Comparison of ENCODE assay signal across 21 cellular contexts in the genomic region with DNA sequence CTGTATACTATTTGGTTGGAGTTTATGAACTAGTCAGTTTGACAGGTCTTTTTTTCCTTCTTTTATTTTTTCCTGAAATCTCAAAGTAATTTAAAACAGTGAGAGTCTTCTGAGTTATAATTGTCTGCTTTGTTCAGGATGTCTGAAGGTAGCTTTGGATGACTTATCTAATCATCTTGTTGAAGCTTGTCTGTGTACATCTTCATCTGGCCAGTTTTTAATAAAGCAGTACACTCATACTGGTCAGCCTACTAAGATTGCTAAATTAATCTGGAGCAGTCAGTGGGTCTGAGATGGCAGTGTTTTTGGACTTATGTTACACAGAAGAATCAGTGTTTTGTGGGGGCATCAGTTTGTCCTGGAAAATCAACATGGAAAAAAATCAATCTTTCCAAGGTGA.
DNase-seq lines count a peak whose midpoint lies in the region; ATAC-seq and TF ChIP-seq lines count a peak whose summit lies in the region.
"Had no signal": no experiment of that assay in that cellular context is flagged by ENCODE, and none has a peak within 500 bp of the region (broad histone marks: within the 10 kb centered on the region; RNA-seq: fewer than 3 reads in every experiment).

No MANE protein-coding gene starts in this region.

- TF ChIP-seq POLR2A in breast epithelium (IDR thresholded peaks at IDR 0.05) (no peak), adrenal gland (IDR thresholded peaks at IDR 0.05) (no peak)

- ATAC-seq in RWPE2 (ENCODE audit: low read depth): peak; percentile 69
- ATAC-seq in foreskin keratinocyte: peak; percentile 61
- ATAC-seq: GM23338, Panc1 had no signal

- H3K36me3 ChIP-seq in mammary epithelial cell (ENCODE audit: insufficient read depth, low read length): no peaks in the 10 kb centered on the region
- H3K36me3 ChIP-seq in breast epithelium: no peaks in the 10 kb centered on the region
- H3K36me3 ChIP-seq in RWPE2 (ENCODE audit: low read depth): no peaks in the 10 kb centered on the region
- H3K36me3 ChIP-seq in adrenal gland (replicated peaks in 1 of 2): no peaks in the 10 kb centered on the region
- H3K36me3 ChIP-seq: BLaER1, HAP-1 had no signal

- H3K4me1 ChIP-seq in mammary epithelial cell (ENCODE audit: insufficient read depth, low read length): peaks cover 20% of the 10 kb centered on the region
- no peaks in the 10 kb centered on the region for H3K4me1 ChIP-seq in breast epithelium
- H3K4me1 ChIP-seq in RWPE2 (ENCODE audit: insufficient read depth, poor library complexity, severe bottlenecking): peaks cover 25% of the 10 kb centered on the region
- peaks cover 5% of the 10 kb centered on the region for H3K4me1 ChIP-seq in foreskin keratinocyte
- H3K4me1 ChIP-seq in adrenal gland (replicated peaks in 1 of 2): no peaks in the 10 kb centered on the region
- H3K4me1 ChIP-seq: BLaER1, HAP-1 had no signal

- dilution Hi-C loops in mammary epithelial cell (cut with HindIII; ENCODE audit: low sequenced_read_pairs): no loop called here

- CTCF ChIA-PET in mammary epithelial cell (lab: Charles Lee; ENCODE audit: low non-redundant PET): no interaction called here

- TF ChIP-seq CTCF in mammary epithelial cell (conservative IDR thresholded peaks at IDR 0.05 in 1 of 2, IDR thresholded peaks at IDR 0.05 in 1 of 2; ENCODE audit: extremely low read depth in 1 of 2, insufficient read depth in 1 of 2, low read depth in 1 of 2, low read length in 2 of 2) (no peak), breast epithelium (IDR thresholded peaks at IDR 0.05) (no peak), RWPE2 (IDR thresholded peaks at IDR 0.05; ENCODE audit: poor library complexity, severe bottlenecking) (no peak), foreskin keratinocyte (conservative IDR thresholded peaks at IDR 0.05) (no peak), adrenal gland (IDR thresholded peaks at IDR 0.05) (no peak)

- no TSS peak for BruUV-seq in mammary epithelial cell (replicated peaks; lab: Mats Ljungman, UMichigan)

- H3K4me3 ChIP-seq in mammary epithelial cell (replicated peaks in 1 of 3; ENCODE audit: insufficient read depth in 1 of 3, low read depth in 2 of 3, low read length in 3 of 3) (no peak overlapping the region), breast epithelium (no peak overlapping the region), RWPE2 (ENCODE audit: severe bottlenecking) (no peak overlapping the region), adrenal gland (no peak overlapping the region)
- H3K4me3 ChIP-seq: BLaER1, GM23338, HAP-1, SK-N-MC had no signal

- peak overlapping the region; percentile 80 for H3K4me2 ChIP-seq in mammary epithelial cell (ENCODE audit: insufficient read depth, low read depth, low read length)
- H3K4me2 ChIP-seq: BLaER1, GM23338 had no signal

- intact Hi-C loops in mammary epithelial cell (cut with micrococcal nuclease): no loop called here
- intact Hi-C loops in breast epithelium (cut with DNase I; ENCODE audit: low total_unique reads): no loop called here
- intact Hi-C loops in adrenal gland (cut with DNase I): no loop called here

- peak; percentile 48 for DNase-seq in mammary epithelial cell
- DNase-seq in breast epithelium (ENCODE audit: low spot score in 2 of 2): no peak
- DNase-seq in RWPE2 (ENCODE audit: low spot score): no peak
- DNase-seq in foreskin keratinocyte: peak; percentile 34 to 71
- DNase-seq in stimulated activated CD4-positive, alpha-beta T cell treated with anti-CD3 and anti-CD28 coated beads, Interleukin-15, amount 100 ng/mL, for 24 hours: no peak
- no peak for DNase-seq in stimulated activated CD4-positive, alpha-beta T cell treated with anti-CD3 and anti-CD28 coated beads, Interleukin-2, amount 100 ng/mL, for 48 hours
- no peak for DNase-seq in adrenal gland
- DNase-seq: CD4-positive, CD25-positive, alpha-beta regulatory T cell; HFFc6; NCI-H1048; NCI-H1694; NCI-H2029 treated with DMSO at 0.1 percent for 48 hours; NCI-H2227 treated with DMSO at 0.1 percent for 48 hours; NCI-H526 treated with DMSO at 0.1 percent for 48 hours; SIG-M5 had no signal

- no peaks in the 10 kb centered on the region for H3K27me3 ChIP-seq in mammary epithelial cell (ENCODE audit: insufficient read depth, low read length)
- H3K27me3 ChIP-seq in breast epithelium: no peaks in the 10 kb centered on the region
- no peaks in the 10 kb centered on the region for H3K27me3 ChIP-seq in RWPE2 (ENCODE audit: insufficient read depth, poor library complexity, severe bottlenecking)
- no peaks in the 10 kb centered on the region for H3K27me3 ChIP-seq in foreskin keratinocyte
- H3K27me3 ChIP-seq in adrenal gland: no peaks in the 10 kb centered on the region
- H3K27me3 ChIP-seq: BLaER1 had no signal

- in situ Hi-C loops in mammary epithelial cell (cut with MboI; ENCODE audit: low sequenced_read_pairs in 2 of 2): no loop called here

- H3K27ac ChIP-seq in mammary epithelial cell (ENCODE audit: insufficient read depth, low read depth, low read length): peak overlapping the region; percentile 96
- no peak overlapping the region for H3K27ac ChIP-seq in breast epithelium
- peak overlapping the region; percentile 82 for H3K27ac ChIP-seq in RWPE2 (ENCODE audit: poor library complexity, severe bottlenecking)
- peak overlapping the region; percentile 27 for H3K27ac ChIP-seq in foreskin keratinocyte
- H3K27ac ChIP-seq in adrenal gland: no peak overlapping the region
- H3K27ac ChIP-seq: 22Rv1, BLaER1, SK-N-MC had no signal

- H3K9ac ChIP-seq in mammary epithelial cell (ENCODE audit: insufficient read depth, low read length): no peak overlapping the region
- H3K9ac ChIP-seq: BLaER1 had no signal

- H3K79me2 ChIP-seq in mammary epithelial cell (ENCODE audit: insufficient read depth, low read length): no peaks in the 10 kb centered on the region

- peak overlapping the region; percentile 39 for H2AFZ ChIP-seq in mammary epithelial cell (ENCODE audit: low read depth, low read length)
- H2AFZ ChIP-seq: GM23338 had no signal

- no peaks in the 10 kb centered on the region for H3K9me3 ChIP-seq in mammary epithelial cell (replicated peaks; ENCODE audit: insufficient read depth, low read length)
- no peaks in the 10 kb centered on the region for H3K9me3 ChIP-seq in breast epithelium
- H3K9me3 ChIP-seq in RWPE2 (ENCODE audit: severe bottlenecking): no peaks in the 10 kb centered on the region
- no peaks in the 10 kb centered on the region for H3K9me3 ChIP-seq in adrenal gland (replicated peaks in 1 of 3)
- H3K9me3 ChIP-seq: BLaER1, HAP-1 had no signal

- no peaks in the 10 kb centered on the region for H4K20me1 ChIP-seq in mammary epithelial cell (ENCODE audit: insufficient read depth, low read length)
- H4K20me1 ChIP-seq: BLaER1 had no signal

Comparison
In these comparisons a context has a peak if more than half of its experiments do, and no peak if none do; other contexts are left out.
1. DNase-seq: peak in mammary epithelial cell (single experiment) and foreskin keratinocyte (2 of 2); none in breast epithelium (0 of 2), RWPE2 (single experiment), stimulated activated CD4-positive, alpha-beta T cell treated with anti-CD3 and anti-CD28 coated beads, Interleukin-15, amount 100 ng/mL, for 24 hours (single experiment), stimulated activated CD4-positive, alpha-beta T cell treated with anti-CD3 and anti-CD28 coated beads, Interleukin-2, amount 100 ng/mL, for 48 hours (0 of 2) and adrenal gland (0 of 7).
2. H3K27ac ChIP-seq: peak in mammary epithelial cell (single experiment), RWPE2 (single experiment) and foreskin keratinocyte (single experiment); none in breast epithelium (0 of 2) and adrenal gland (0 of 5).